1 cellular context compared by ENCODE assay signal in genomic region chr22:38491707-38492348, GRCh38.
TF ChIP-seq lines count a peak whose summit lies in the region.

No MANE protein-coding gene starts in this region.

TF ChIP-seq in HepG2, 621 proteins besides CTCF, POLR2A, EP300 and RAD21:
- no peak for TF ChIP-seq KDM2A (CRISPR knock-in tag; IDR thresholded peaks at IDR 0.05; ENCODE audit: borderline replicate concordance, low read depth)
- peak; percentile 20; the same call in 1 of the 2 replicates for TF ChIP-seq RBFOX2 (IDR thresholded peaks at IDR 0.05; ENCODE audit: low read depth, low read length)
- peak; percentile 52 for TF ChIP-seq HNRNPK (IDR thresholded peaks at IDR 0.05; ENCODE audit: low read depth, low read length, poor library complexity, severe bottlenecking)
